In the genomic region with DNA sequence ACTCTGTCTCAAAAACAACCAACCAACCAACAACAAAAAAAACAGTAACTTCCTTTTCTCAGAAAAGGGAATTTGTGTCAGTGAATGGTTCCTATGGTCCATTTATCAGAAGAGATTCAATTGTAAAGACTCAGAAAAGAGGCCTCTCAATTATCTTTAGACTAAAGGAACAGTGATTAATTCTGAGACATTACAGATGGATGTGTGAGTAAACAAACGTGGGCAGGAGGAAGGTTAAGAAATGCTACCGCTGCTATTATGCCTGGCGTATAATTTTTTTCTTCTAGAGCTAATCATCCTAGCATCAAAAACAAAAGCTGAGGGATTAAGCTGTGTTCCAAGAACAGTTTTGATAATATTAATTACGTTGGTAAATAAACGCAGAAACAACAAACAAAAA, we compare ENCODE assay signal across 13 cellular contexts.
"Had no signal": no experiment of that assay in that cellular context is flagged by ENCODE, and none has a peak within 500 bp of the region (broad histone marks: within the 10 kb centered on the region; RNA-seq: fewer than 3 reads in every experiment).

No MANE protein-coding gene starts in this region.

- ATAC-seq: activated T-cell treated with anti-CD3 and anti-CD28 coated beads, Interleukin-2, amount 50 U/mL, for 72 hours; left lung had no signal

- DNase-seq: activated CD4-positive, alpha-beta T cell treated with anti-CD3 and anti-CD28 coated beads, Interleukin-2, amount 50 U/mL, for 4 hours; activated effector memory CD4-positive, alpha-beta T cell treated with anti-CD3 and anti-CD28 coated beads, Interleukin-2, amount 50 U/mL, for 16 hours; activated naive CD4-positive, alpha-beta T cell treated with anti-CD3 and anti-CD28 coated beads, Interleukin-2, amount 50 U/mL, for 16 hours; activated T-cell treated with anti-CD3 and anti-CD28 coated beads, Interleukin-2, amount 50 U/mL, for 72 hours; effector CD4-positive, alpha-beta T cell; foreskin melanocyte; glutamatergic neuron; left lung; occipital lobe; retina; stimulated activated naive CD4-positive, alpha-beta T cell; T-helper 2 cell; thyroid gland had no signal

- H3K9me3 ChIP-seq: left lung, thyroid gland had no signal

- H3K4me3 ChIP-seq: left lung, thyroid gland had no signal

- H3K4me1 ChIP-seq: left lung, thyroid gland had no signal

- H3K27ac ChIP-seq: left lung, thyroid gland had no signal

- H3K27me3 ChIP-seq: left lung, thyroid gland had no signal

- H3K36me3 ChIP-seq: left lung, thyroid gland had no signal
